ENCODE assay signal across 16 cellular contexts in the genomic region with DNA sequence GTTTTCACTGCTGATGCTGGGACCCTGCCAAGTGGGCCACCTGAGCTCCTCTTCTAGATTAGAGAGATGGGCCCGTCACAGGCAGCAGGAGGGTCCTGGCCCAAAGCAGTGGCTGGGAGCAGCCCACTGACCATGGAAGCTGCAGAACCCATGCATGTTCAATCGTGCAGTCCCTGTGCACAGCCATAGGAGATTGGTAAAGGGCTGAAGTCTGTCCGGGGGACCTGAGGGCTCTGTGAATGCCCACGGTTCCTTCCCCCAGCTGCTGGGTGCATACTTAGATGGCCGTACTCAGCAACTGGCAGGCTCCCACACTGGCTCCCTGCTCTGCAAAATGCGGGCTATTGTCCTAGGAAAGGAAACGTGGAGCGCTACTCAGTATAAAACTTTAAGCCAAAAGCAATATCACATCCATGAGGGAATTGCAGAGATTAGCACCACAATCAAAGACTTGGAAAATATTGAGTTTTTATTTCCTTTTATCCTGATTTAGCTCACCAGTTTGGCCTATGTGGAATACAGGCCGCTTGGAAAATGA.
"Had no signal": no experiment of that assay in that cellular context is flagged by ENCODE, and none has a peak within 500 bp of the region (broad histone marks: within the 10 kb centered on the region; RNA-seq: fewer than 3 reads in every experiment).

No MANE protein-coding gene starts in this region.

- ATAC-seq: activated CD4-positive, CD25-positive, alpha-beta regulatory T cell treated with anti-CD3 and anti-CD28 coated beads, Interleukin-2, amount 50 U/mL, for 24 hours; activated CD8-positive, alpha-beta T cell treated with anti-CD3 and anti-CD28 coated beads for 36 hours; activated T-cell treated with anti-CD3 and anti-CD28 coated beads, Interleukin-2, amount 50 U/mL, for 72 hours had no signal

- H3K9me3 ChIP-seq: SJCRH30 had no signal

- H3K36me3 ChIP-seq: cardiac muscle cell, SJCRH30 had no signal

- H3K27ac ChIP-seq: cardiac muscle cell, PC-9, SJCRH30 had no signal

- DNase-seq: activated CD4-positive, alpha-beta T cell treated with anti-CD3 and anti-CD28 coated beads for 4 hours; activated CD8-positive, alpha-beta memory T cell treated with anti-CD3 and anti-CD28 coated beads, Interleukin-2, amount 50 U/mL, for 4 hours; activated CD8-positive, alpha-beta T cell treated with anti-CD3 and anti-CD28 coated beads for 36 hours; activated T-cell treated with anti-CD3 and anti-CD28 coated beads, Interleukin-2, amount 50 U/mL, for 72 hours; Karpas-422; NCI-H1105 treated with DMSO at 0.1 percent for 48 hours; NCI-H1436 treated with DMSO at 0.1 percent for 48 hours; NCI-H187; NCI-H2081; NCI-H510A treated with DMSO at 0.1 percent for 48 hours; NCI-H69; PC-9; SJCRH30 had no signal

- H3K4me1 ChIP-seq: SJCRH30 had no signal

- H3K4me3 ChIP-seq: cardiac muscle cell, K562, PC-9, SJCRH30 had no signal

- H3K27me3 ChIP-seq: cardiac muscle cell, SJCRH30 had no signal
